In the genomic region with DNA sequence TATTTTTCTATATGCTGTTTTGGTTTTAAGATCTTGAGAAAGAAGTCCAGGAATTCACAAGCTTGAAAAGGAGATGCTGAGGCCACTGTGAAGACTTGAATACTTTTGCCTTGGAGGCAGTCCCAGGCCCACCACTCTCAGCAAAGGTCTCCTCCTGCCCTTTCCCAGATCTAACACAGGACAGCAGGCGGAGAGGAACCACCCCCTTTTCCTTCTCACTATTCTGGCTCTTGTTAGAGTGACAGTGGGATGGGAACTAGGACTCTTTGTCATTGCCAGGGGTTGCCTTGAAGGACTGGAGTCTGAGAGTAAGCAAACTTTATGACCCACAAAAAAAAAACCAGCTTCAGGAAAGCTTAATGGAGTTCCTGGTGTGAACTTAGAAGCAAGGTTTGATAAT, we compare ENCODE assay signal across 1 cellular context.
TF ChIP-seq lines count a peak whose summit lies in the region.

No MANE protein-coding gene starts in this region.

TF ChIP-seq in A549, 52 proteins besides CTCF, POLR2A, EP300 and RAD21:
- TF ChIP-seq CBX2 (IDR thresholded peaks at IDR 0.05; ENCODE audit: borderline replicate concordance, low read depth) (no peak), POLR2AphosphoS2 (conservative IDR thresholded peaks at IDR 0.05; ENCODE audit: low read length) (no peak), JUNB (IDR thresholded peaks at IDR 0.05) (no peak), ZSCAN20 (CRISPR knock-in tag; IDR thresholded peaks at IDR 0.05) (no peak), CEBPB (IDR thresholded peaks at IDR 0.05) (no peak), SMC3 (IDR thresholded peaks at IDR 0.05) (no peak), ZNF302 (CRISPR knock-in tag; IDR thresholded peaks at IDR 0.05) (no peak), FOSB (CRISPR knock-in tag; IDR thresholded peaks at IDR 0.05) (no peak), RCOR1 (IDR thresholded peaks at IDR 0.05; ENCODE audit: low read depth, low read length) (no peak), ZC3H11A (IDR thresholded peaks at IDR 0.05) (no peak), RARB (CRISPR knock-in tag; IDR thresholded peaks at IDR 0.05) (no peak), TP53 (CRISPR knock-in tag; IDR thresholded peaks at IDR 0.05) (no peak)
- TF ChIP-seq, protein P1, sequence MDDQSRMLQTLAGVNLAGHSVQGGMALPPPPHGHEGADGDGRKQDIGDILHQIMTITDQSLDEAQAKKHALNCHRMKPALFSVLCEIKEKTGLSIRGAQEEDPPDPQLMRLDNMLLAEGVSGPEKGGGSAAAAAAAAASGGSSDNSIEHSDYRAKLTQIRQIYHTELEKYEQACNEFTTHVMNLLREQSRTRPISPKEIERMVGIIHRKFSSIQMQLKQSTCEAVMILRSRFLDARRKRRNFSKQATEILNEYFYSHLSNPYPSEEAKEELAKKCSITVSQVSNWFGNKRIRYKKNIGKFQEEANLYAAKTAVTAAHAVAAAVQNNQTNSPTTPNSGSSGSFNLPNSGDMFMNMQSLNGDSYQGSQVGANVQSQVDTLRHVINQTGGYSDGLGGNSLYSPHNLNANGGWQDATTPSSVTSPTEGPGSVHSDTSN (IDR thresholded peaks at IDR 0.05), result no peak
- TF ChIP-seq, protein P2, sequence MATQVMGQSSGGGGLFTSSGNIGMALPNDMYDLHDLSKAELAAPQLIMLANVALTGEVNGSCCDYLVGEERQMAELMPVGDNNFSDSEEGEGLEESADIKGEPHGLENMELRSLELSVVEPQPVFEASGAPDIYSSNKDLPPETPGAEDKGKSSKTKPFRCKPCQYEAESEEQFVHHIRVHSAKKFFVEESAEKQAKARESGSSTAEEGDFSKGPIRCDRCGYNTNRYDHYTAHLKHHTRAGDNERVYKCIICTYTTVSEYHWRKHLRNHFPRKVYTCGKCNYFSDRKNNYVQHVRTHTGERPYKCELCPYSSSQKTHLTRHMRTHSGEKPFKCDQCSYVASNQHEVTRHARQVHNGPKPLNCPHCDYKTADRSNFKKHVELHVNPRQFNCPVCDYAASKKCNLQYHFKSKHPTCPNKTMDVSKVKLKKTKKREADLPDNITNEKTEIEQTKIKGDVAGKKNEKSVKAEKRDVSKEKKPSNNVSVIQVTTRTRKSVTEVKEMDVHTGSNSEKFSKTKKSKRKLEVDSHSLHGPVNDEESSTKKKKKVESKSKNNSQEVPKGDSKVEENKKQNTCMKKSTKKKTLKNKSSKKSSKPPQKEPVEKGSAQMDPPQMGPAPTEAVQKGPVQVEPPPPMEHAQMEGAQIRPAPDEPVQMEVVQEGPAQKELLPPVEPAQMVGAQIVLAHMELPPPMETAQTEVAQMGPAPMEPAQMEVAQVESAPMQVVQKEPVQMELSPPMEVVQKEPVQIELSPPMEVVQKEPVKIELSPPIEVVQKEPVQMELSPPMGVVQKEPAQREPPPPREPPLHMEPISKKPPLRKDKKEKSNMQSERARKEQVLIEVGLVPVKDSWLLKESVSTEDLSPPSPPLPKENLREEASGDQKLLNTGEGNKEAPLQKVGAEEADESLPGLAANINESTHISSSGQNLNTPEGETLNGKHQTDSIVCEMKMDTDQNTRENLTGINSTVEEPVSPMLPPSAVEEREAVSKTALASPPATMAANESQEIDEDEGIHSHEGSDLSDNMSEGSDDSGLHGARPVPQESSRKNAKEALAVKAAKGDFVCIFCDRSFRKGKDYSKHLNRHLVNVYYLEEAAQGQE (IDR thresholded peaks at IDR 0.05), result no peak
- TF ChIP-seq, protein P3, sequence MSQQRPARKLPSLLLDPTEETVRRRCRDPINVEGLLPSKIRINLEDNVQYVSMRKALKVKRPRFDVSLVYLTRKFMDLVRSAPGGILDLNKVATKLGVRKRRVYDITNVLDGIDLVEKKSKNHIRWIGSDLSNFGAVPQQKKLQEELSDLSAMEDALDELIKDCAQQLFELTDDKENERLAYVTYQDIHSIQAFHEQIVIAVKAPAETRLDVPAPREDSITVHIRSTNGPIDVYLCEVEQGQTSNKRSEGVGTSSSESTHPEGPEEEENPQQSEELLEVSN (IDR thresholded peaks at IDR 0.05; ENCODE audit: borderline replicate concordance, low read depth), result no peak
